ENCODE assay signal across 14 cellular contexts in genomic region chr17:61247438-61247837, GRCh38.
A peak's percentile ranks its signal among the peaks of the same experiment; 100 is the strongest.
DNase-seq lines count a peak whose midpoint lies in the region; ATAC-seq and TF ChIP-seq lines count a peak whose summit lies in the region.
"Had no signal": no experiment of that assay in that cellular context is flagged by ENCODE, and none has a peak within 500 bp of the region (broad histone marks: within the 10 kb centered on the region; RNA-seq: fewer than 3 reads in every experiment).

No MANE protein-coding gene starts in this region.

- no peak overlapping the region for H3K4me3 ChIP-seq in Caco-2 (ENCODE audit: low read depth, low read length)
- H3K4me3 ChIP-seq in mucosa of rectum (ENCODE audit: low read length in 2 of 2), result no peak overlapping the region
- H3K4me3 ChIP-seq in sigmoid colon, result no peak overlapping the region
- H3K4me3 ChIP-seq: GM23338, thoracic aorta had no signal

- no peak for TF ChIP-seq POLR2A in sigmoid colon (IDR thresholded peaks at IDR 0.05)

- H3K4me3 Mint-ChIP-seq in Caco-2 (ENCODE audit: unreplicated experiment), result no peak overlapping the region
- H3K4me3 Mint-ChIP-seq: activated CD4-positive, alpha-beta T cell treated with anti-CD3 and anti-CD28 coated beads for 36 hours; dendritic cell treated with granulocyte-macrophage colony-stimulating factor and Interleukin-4, amounts not matched to agents 40 ng/mL and 50 ng/mL, for 4 days; GM23338 had no signal

- CTCF ChIA-PET in Caco-2 (lab: Charles Lee) (interaction anchor here (0.6 kb wide), 1 partner anchor 102 kb away, joined by 3 read pairs; no protein-coding TSS in a partner anchor), GM10248 (lab: Yijun Ruan, JAX) (no interaction called here)

- no peak for TF ChIP-seq EP300 in sigmoid colon (IDR thresholded peaks at IDR 0.05)

- H3K27me3 Mint-ChIP-seq in Caco-2 (ENCODE audit: insufficient read depth, unreplicated experiment), result no peaks in the 10 kb centered on the region
- H3K27me3 Mint-ChIP-seq: activated CD4-positive, alpha-beta T cell treated with anti-CD3 and anti-CD28 coated beads for 36 hours; dendritic cell treated with granulocyte-macrophage colony-stimulating factor and Interleukin-4, amounts not matched to agents 40 ng/mL and 50 ng/mL, for 4 days had no signal

- H3K9me3 ChIP-seq in Caco-2 (no peaks in the 10 kb centered on the region), mucosa of rectum (ENCODE audit: control insufficient read depth in 2 of 2, low read length in 2 of 2) (no peaks in the 10 kb centered on the region), sigmoid colon (no peaks in the 10 kb centered on the region)
- H3K9me3 ChIP-seq: thoracic aorta had no signal

- no peak for DNase-seq in Caco-2
- DNase-seq in M059J (ENCODE audit: low read depth), result peak; percentile 92
- DNase-seq in brain pericyte (ENCODE audit: low read depth, low spot score), result peak; percentile 87
- DNase-seq in NCI-H1048 (lab: John Stamatoyannopoulos, UW), result no peak
- DNase-seq in sigmoid colon, result no peak
- DNase-seq in GM10248 (ENCODE audit: extremely low spot score), result no peak
- DNase-seq: activated CD4-positive, alpha-beta T cell treated with anti-CD3 and anti-CD28 coated beads for 36 hours; DMS53; stimulated activated CD4-positive, alpha-beta T cell treated with anti-CD3 and anti-CD28 coated beads, Interleukin-4, amount 100 ng/mL, for 24 hours had no signal

- intact Hi-C loops in Caco-2 (cut with micrococcal nuclease; ENCODE audit: unreplicated experiment) (no loop called here), sigmoid colon (cut with DNase I) (no loop called here)

- no peak overlapping the region for H3K9ac ChIP-seq in mucosa of rectum (ENCODE audit: low read depth in 1 of 2, low read length in 2 of 2)

- TF ChIP-seq CTCF in Caco-2 (IDR thresholded peaks at IDR 0.05; ENCODE audit: insufficient read depth in 1 of 2, low read depth in 1 of 2, low read length in 1 of 2, severe bottlenecking in 1 of 2, unreplicated experiment in 1 of 2), result no peak
- no peak for TF ChIP-seq CTCF in sigmoid colon (IDR thresholded peaks at IDR 0.05)
- no peak for TF ChIP-seq CTCF in GM10248 (IDR thresholded peaks at IDR 0.05; ENCODE audit: control extremely low read depth, extremely low read depth, low read depth, missing control alignments)

- BruUV-seq in Caco-2 (replicated peaks; lab: Mats Ljungman, UMichigan), result no TSS peak

- H3K4me1 ChIP-seq in Caco-2 (peaks cover 47% of the 10 kb centered on the region), mucosa of rectum (ENCODE audit: control insufficient read depth in 2 of 2, insufficient read depth in 2 of 2, low read length in 2 of 2) (peaks cover 17 to 27% of the 10 kb centered on the region in 2 donors), sigmoid colon (peaks cover 0 to 26% (median 24%) of the 10 kb centered on the region in 4 donors)

- H3K27ac ChIP-seq in mucosa of rectum (ENCODE audit: low read depth in 2 of 2, low read length in 2 of 2), result peak overlapping the region; percentile 36 to 59
- no peak overlapping the region for H3K27ac ChIP-seq in sigmoid colon

- H3K27me3 ChIP-seq in Caco-2 (replicated peaks; ENCODE audit: control insufficient read depth, insufficient read depth, low read length) (no peaks in the 10 kb centered on the region), mucosa of rectum (ENCODE audit: control insufficient read depth in 2 of 2, insufficient read depth in 2 of 2, low read length in 2 of 2) (no peaks in the 10 kb centered on the region), sigmoid colon (peaks cover 0 to 8% (median 0%) of the 10 kb centered on the region in 3 donors)

- H3K36me3 ChIP-seq in Caco-2 (ENCODE audit: control insufficient read depth, insufficient read depth, low read length) (no peaks in the 10 kb centered on the region), mucosa of rectum (ENCODE audit: control insufficient read depth in 2 of 2, insufficient read depth in 2 of 2, low read length in 2 of 2) (no peaks in the 10 kb centered on the region), sigmoid colon (no peaks in the 10 kb centered on the region)
- H3K36me3 ChIP-seq: thoracic aorta had no signal

- WGBS in sigmoid colon, 2 donors, result 66 to 69% methylated on average over 3 of the region's 3 CpGs

- ATAC-seq in HG02938 (IDR thresholded peaks at IDR 0.05; ENCODE audit: unreplicated experiment), result no peak
- ATAC-seq: activated CD4-positive, alpha-beta T cell treated with anti-CD3 and anti-CD28 coated beads for 36 hours; GM23338 had no signal

- H3K9me3 Mint-ChIP-seq in Caco-2 (ENCODE audit: unreplicated experiment), result no peaks in the 10 kb centered on the region
- H3K9me3 Mint-ChIP-seq: dendritic cell treated with granulocyte-macrophage colony-stimulating factor and Interleukin-4, amounts not matched to agents 40 ng/mL and 50 ng/mL, for 4 days; GM23338 had no signal

- H3K4me1 Mint-ChIP-seq in Caco-2 (ENCODE audit: low read depth, unreplicated experiment), result peaks cover 34% of the 10 kb centered on the region

- peak overlapping the region; percentile 35 for H3K27ac Mint-ChIP-seq in Caco-2 (ENCODE audit: unreplicated experiment)
- H3K27ac Mint-ChIP-seq: activated CD4-positive, alpha-beta T cell treated with anti-CD3 and anti-CD28 coated beads for 36 hours; dendritic cell treated with granulocyte-macrophage colony-stimulating factor and Interleukin-4, amounts not matched to agents 40 ng/mL and 50 ng/mL, for 4 days had no signal

- no peaks in the 10 kb centered on the region for H3K36me3 Mint-ChIP-seq in Caco-2 (ENCODE audit: insufficient read depth, unreplicated experiment)

- POLR2A ChIA-PET in Caco-2 (lab: Charles Lee), result no interaction called here
- POLR2A ChIA-PET in GM10248 (lab: Yijun Ruan, JAX), result no interaction called here

Comparison
In these comparisons a context has a peak if more than half of its experiments do, and no peak if none do; other contexts are left out.
1. DNase-seq: peak in M059J (single experiment) and brain pericyte (single experiment); none in Caco-2 (0 of 2), NCI-H1048 (single experiment), sigmoid colon (single experiment) and GM10248 (single experiment).
2. H3K27ac ChIP-seq: peak in mucosa of rectum (2 of 2); none in sigmoid colon (0 of 4).